Comparison of ENCODE assay signal across 25 cellular contexts in the genomic region with DNA sequence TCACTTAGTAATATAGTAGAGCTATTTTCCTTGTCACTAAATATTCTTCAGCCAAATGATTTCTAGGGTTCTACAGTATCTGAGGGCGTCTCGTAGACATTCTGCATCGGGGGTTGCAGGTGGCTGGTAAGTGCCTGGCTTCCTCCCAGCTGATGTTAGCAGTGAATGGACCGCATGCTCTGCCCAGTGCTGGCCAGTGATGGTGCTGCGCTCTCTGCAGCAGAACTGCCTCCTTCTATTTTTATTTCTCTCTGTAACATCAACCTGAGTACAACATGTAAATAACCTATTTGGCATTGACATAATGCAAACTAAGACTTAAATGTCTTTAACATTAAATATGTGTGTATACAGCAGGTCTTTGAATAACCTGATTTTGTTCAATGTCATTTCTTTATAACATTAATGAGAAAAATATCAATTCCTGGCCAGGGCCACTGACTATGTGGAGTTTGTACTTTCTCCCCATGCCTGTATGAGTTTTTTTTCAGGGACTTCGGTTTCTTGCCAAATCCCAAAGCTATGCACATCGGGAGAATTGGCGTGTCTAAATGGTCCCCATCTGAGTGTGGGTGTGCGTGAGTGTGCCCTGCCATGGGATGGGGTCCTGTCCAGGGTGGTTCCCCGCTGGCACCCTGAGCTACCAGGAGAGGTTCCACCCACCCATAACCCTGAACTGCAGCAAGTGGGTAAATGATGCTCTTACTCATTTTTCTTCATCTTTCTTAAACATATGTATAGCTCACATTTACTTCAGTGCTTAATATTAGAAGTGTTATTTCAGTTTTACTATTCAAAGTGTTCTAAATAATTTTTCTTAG.
DNase-seq lines count a peak whose midpoint lies in the region; ATAC-seq and TF ChIP-seq lines count a peak whose summit lies in the region.
"Had no signal": no experiment of that assay in that cellular context is flagged by ENCODE, and none has a peak within 500 bp of the region (broad histone marks: within the 10 kb centered on the region; RNA-seq: fewer than 3 reads in every experiment).

No MANE protein-coding gene starts in this region.

- TF ChIP-seq CTCF in choroid plexus epithelial cell (conservative IDR thresholded peaks at IDR 0.05; ENCODE audit: low read depth, low read length) = peak; percentile 15

- intact Hi-C loops in activated CD4-positive, alpha-beta T cell treated with anti-CD3 and anti-CD28 coated beads for 36 hours (cut with DNase I, micrococcal nuclease) = no loop called here

- H3K4me3 ChIP-seq in choroid plexus epithelial cell (ENCODE audit: low read depth, low read length) = no peak overlapping the region
- H3K4me3 ChIP-seq: BLaER1, coronary artery, spleen, testis had no signal

- peak overlapping the region; percentile 59 for H3K27ac Mint-ChIP-seq in activated CD4-positive, alpha-beta T cell treated with anti-CD3 and anti-CD28 coated beads for 36 hours
- H3K27ac Mint-ChIP-seq in stimulated activated naive CD8-positive, alpha-beta T cell treated with anti-CD3 and anti-CD28 coated beads, Interleukin-15, amount 100 ng/mL, for 72 hours = no peak overlapping the region
- H3K27ac Mint-ChIP-seq: effector memory CD8-positive, alpha-beta T cell; stimulated activated memory B cell treated with anti-CD40 and anti-IgM and Interleukin-4, amounts not matched to agents 10 μg/mL and 1 μg/mL and 100 μg/mL, for 72 hours had no signal

- no peak overlapping the region for H3K4me3 Mint-ChIP-seq in activated CD4-positive, alpha-beta T cell treated with anti-CD3 and anti-CD28 coated beads for 36 hours
- H3K4me3 Mint-ChIP-seq in stimulated activated naive CD8-positive, alpha-beta T cell treated with anti-CD3 and anti-CD28 coated beads, Interleukin-15, amount 100 ng/mL, for 72 hours = no peak overlapping the region
- H3K4me3 Mint-ChIP-seq: effector memory CD8-positive, alpha-beta T cell; stimulated activated memory B cell treated with anti-CD40 and anti-IgM and Interleukin-4, amounts not matched to agents 10 μg/mL and 1 μg/mL and 100 μg/mL, for 72 hours had no signal

- peaks cover 3% of the 10 kb centered on the region for H3K36me3 Mint-ChIP-seq in activated CD4-positive, alpha-beta T cell treated with anti-CD3 and anti-CD28 coated beads for 36 hours (ENCODE audit: low read depth)

- H3K9me3 Mint-ChIP-seq in activated CD4-positive, alpha-beta T cell treated with anti-CD3 and anti-CD28 coated beads for 36 hours (ENCODE audit: low read depth) = no peaks in the 10 kb centered on the region
- no peaks in the 10 kb centered on the region for H3K9me3 Mint-ChIP-seq in stimulated activated naive CD8-positive, alpha-beta T cell treated with anti-CD3 and anti-CD28 coated beads, Interleukin-15, amount 100 ng/mL, for 72 hours
- H3K9me3 Mint-ChIP-seq: effector memory CD8-positive, alpha-beta T cell; stimulated activated memory B cell treated with anti-CD40 and anti-IgM and Interleukin-4, amounts not matched to agents 10 μg/mL and 1 μg/mL and 100 μg/mL, for 72 hours had no signal

- peaks cover 8% of the 10 kb centered on the region for H3K4me1 Mint-ChIP-seq in activated CD4-positive, alpha-beta T cell treated with anti-CD3 and anti-CD28 coated beads for 36 hours
- H3K4me1 Mint-ChIP-seq in stimulated activated naive CD8-positive, alpha-beta T cell treated with anti-CD3 and anti-CD28 coated beads, Interleukin-15, amount 100 ng/mL, for 72 hours = no peaks in the 10 kb centered on the region
- H3K4me1 Mint-ChIP-seq: stimulated activated memory B cell treated with anti-CD40 and anti-IgM and Interleukin-4, amounts not matched to agents 10 μg/mL and 1 μg/mL and 100 μg/mL, for 72 hours had no signal

- POLR2A ChIA-PET in activated CD4-positive, alpha-beta T cell treated with anti-CD3 and anti-CD28 coated beads for 36 hours (lab: Charles Lee) = no interaction called here

- ATAC-seq in activated CD4-positive, alpha-beta T cell treated with anti-CD3 and anti-CD28 coated beads for 36 hours = peak; percentile 78
- peak; percentile 30 for ATAC-seq in stimulated activated naive CD8-positive, alpha-beta T cell treated with anti-CD3 and anti-CD28 coated beads, Interleukin-15, Interleukin-2, amounts not matched to agents 100 U/mL and 50 U/mL, for 24 hours
- ATAC-seq in stimulated activated naive CD8-positive, alpha-beta T cell treated with anti-CD3 and anti-CD28 coated beads, Interleukin-15, amount 100 ng/mL, for 72 hours = no peak
- ATAC-seq in HG03280 (IDR thresholded peaks at IDR 0.05; ENCODE audit: unreplicated experiment) = no peak
- ATAC-seq: effector memory CD8-positive, alpha-beta T cell; esophagus mucosa; foreskin keratinocyte; left colon; stimulated activated memory B cell treated with anti-CD40 and anti-IgM and Interleukin-4, amounts not matched to agents 10 μg/mL and 1 μg/mL and 100 μg/mL, for 72 hours had no signal

- H3K27me3 Mint-ChIP-seq in activated CD4-positive, alpha-beta T cell treated with anti-CD3 and anti-CD28 coated beads for 36 hours = no peaks in the 10 kb centered on the region
- H3K27me3 Mint-ChIP-seq in stimulated activated naive CD8-positive, alpha-beta T cell treated with anti-CD3 and anti-CD28 coated beads, Interleukin-15, amount 100 ng/mL, for 72 hours = no peaks in the 10 kb centered on the region
- H3K27me3 Mint-ChIP-seq: effector memory CD8-positive, alpha-beta T cell; stimulated activated memory B cell treated with anti-CD40 and anti-IgM and Interleukin-4, amounts not matched to agents 10 μg/mL and 1 μg/mL and 100 μg/mL, for 72 hours had no signal

- no peak for DNase-seq in activated CD4-positive, alpha-beta T cell treated with anti-CD3 and anti-CD28 coated beads for 36 hours
- no peak for DNase-seq in activated CD4-positive, alpha-beta T cell treated with anti-CD3 and anti-CD28 coated beads, Interleukin-2, amount 50 U/mL, for 1 hour
- DNase-seq in stimulated activated naive CD8-positive, alpha-beta T cell treated with anti-CD3 and anti-CD28 coated beads, Interleukin-15, Interleukin-2, amounts not matched to agents 100 U/mL and 50 U/mL, for 24 hours = no peak
- DNase-seq in stimulated activated naive CD8-positive, alpha-beta T cell treated with anti-CD3 and anti-CD28 coated beads, Interleukin-15, amount 100 ng/mL, for 72 hours = no peak
- no peak for DNase-seq in choroid plexus epithelial cell (ENCODE audit: low read depth)
- no peak for DNase-seq in NCI-H526 treated with DMSO at 0.1 percent for 48 hours (lab: John Stamatoyannopoulos, UW)
- DNase-seq in NCI-H1048 (lab: John Stamatoyannopoulos, UW) = no peak
- DNase-seq: activated naive CD4-positive, alpha-beta T cell; effector memory CD8-positive, alpha-beta T cell; foreskin keratinocyte; GF-D8; Karpas-422; left colon; mesendoderm; NCI-H187; occipital lobe; SK-N-SH; spleen; stimulated activated CD4-positive, alpha-beta T cell treated with anti-CD3 and anti-CD28 coated beads, Interleukin-2, amount 100 ng/mL, for 48 hours; testis had no signal

- CTCF ChIA-PET in activated CD4-positive, alpha-beta T cell treated with anti-CD3 and anti-CD28 coated beads for 36 hours (lab: Charles Lee) = interaction anchor here (0.9 kb wide), 1 partner anchor 9 kb away, joined by 3 read pairs; no protein-coding TSS in a partner anchor

Comparison
In these comparisons a context has a peak if more than half of its experiments do, and no peak if none do; other contexts are left out.
1. ATAC-seq: peak in activated CD4-positive, alpha-beta T cell treated with anti-CD3 and anti-CD28 coated beads for 36 hours (single experiment) and stimulated activated naive CD8-positive, alpha-beta T cell treated with anti-CD3 and anti-CD28 coated beads, Interleukin-15, Interleukin-2, amounts not matched to agents 100 U/mL and 50 U/mL, for 24 hours (single experiment); none in stimulated activated naive CD8-positive, alpha-beta T cell treated with anti-CD3 and anti-CD28 coated beads, Interleukin-15, amount 100 ng/mL, for 72 hours (single experiment) and HG03280 (single experiment).